Comparison of ENCODE assay signal across 33 cellular contexts in genomic region chr16:47990676-47991075, GRCh38.
"Had no signal": no experiment of that assay in that cellular context is flagged by ENCODE, and none has a peak within 500 bp of the region (broad histone marks: within the 10 kb centered on the region; RNA-seq: fewer than 3 reads in every experiment).

No MANE protein-coding gene starts in this region.

- H3K4me1 ChIP-seq: Peyer's patch had no signal

- ATAC-seq: activated naive CD8-positive, alpha-beta T cell treated with anti-CD3 and anti-CD28 coated beads, Interleukin-2, amount 50 U/mL, for 24 hours; activated T-cell treated with anti-CD3 and anti-CD28 coated beads, Interleukin-2, amount 50 U/mL, for 4 hours; PC-3; Right ventricle myocardium inferior had no signal

- H3K9me3 ChIP-seq: MG63, Peyer's patch had no signal

- H3K27ac ChIP-seq: cardiac muscle cell, Peyer's patch, RWPE1, VCaP had no signal

- H3K4me3 ChIP-seq: cardiac muscle cell, MG63, Peyer's patch had no signal

- DNase-seq: activated B cell treated with CpG ODN at 0.5 μM for 24 hours; activated CD4-positive, alpha-beta memory T cell treated with anti-CD3 and anti-CD28 coated beads for 36 hours; activated CD4-positive, alpha-beta T cell treated with anti-CD3 and anti-CD28 coated beads for 4 hours; activated CD4-positive, alpha-beta T cell treated with anti-CD3 and anti-CD28 coated beads, Interleukin-2, amount 50 U/mL, for 1 hour; activated CD4-positive, CD25-positive, alpha-beta regulatory T cell treated with anti-CD3 and anti-CD28 coated beads, Interleukin-2, amount 50 U/mL, for 72 hours; activated CD8-positive, alpha-beta memory T cell treated with anti-CD3 and anti-CD28 coated beads, Interleukin-2, amount 50 U/mL, for 4 hours; activated effector memory CD4-positive, alpha-beta T cell treated with Interleukin-2 at 50 U/mL for 16 hours; activated naive CD4-positive, alpha-beta T cell treated with anti-CD3 and anti-CD28 coated beads, Interleukin-2, amount 10 ng/mL, durations not matched to agents 7 days and 5 days; activated naive CD8-positive, alpha-beta T cell treated with anti-CD3 and anti-CD28 coated beads, Interleukin-2, amount 50 U/mL, for 24 hours; activated T-cell treated with anti-CD3 and anti-CD28 coated beads for 4 hours; activated T-cell treated with anti-CD3 and anti-CD28 coated beads, Interleukin-2, amount 50 U/mL, for 4 hours; aorta; Karpas-422; MG63; NCI-H1048; NCI-H1105 treated with DMSO at 0.1 percent for 48 hours; NCI-H1436; NCI-H1694; NCI-H1930; NCI-H2081 treated with DMSO at 0.1 percent for 48 hours; NCI-H345; NCI-H524 treated with DMSO at 0.1 percent for 48 hours; NK-92 treated with Interleukin-12 subunit alpha and Interleukin-12 subunit beta, amount 100 ng/mL, for 24 hours; PC-3; Peyer's patch; SW 1271; T-helper 1 cell; T-helper 2 cell; T-helper 9 cell had no signal

- H3K27me3 ChIP-seq: cardiac muscle cell, MG63, Peyer's patch had no signal

- H3K36me3 ChIP-seq: cardiac muscle cell, MG63, Peyer's patch had no signal
